In the genomic region with DNA sequence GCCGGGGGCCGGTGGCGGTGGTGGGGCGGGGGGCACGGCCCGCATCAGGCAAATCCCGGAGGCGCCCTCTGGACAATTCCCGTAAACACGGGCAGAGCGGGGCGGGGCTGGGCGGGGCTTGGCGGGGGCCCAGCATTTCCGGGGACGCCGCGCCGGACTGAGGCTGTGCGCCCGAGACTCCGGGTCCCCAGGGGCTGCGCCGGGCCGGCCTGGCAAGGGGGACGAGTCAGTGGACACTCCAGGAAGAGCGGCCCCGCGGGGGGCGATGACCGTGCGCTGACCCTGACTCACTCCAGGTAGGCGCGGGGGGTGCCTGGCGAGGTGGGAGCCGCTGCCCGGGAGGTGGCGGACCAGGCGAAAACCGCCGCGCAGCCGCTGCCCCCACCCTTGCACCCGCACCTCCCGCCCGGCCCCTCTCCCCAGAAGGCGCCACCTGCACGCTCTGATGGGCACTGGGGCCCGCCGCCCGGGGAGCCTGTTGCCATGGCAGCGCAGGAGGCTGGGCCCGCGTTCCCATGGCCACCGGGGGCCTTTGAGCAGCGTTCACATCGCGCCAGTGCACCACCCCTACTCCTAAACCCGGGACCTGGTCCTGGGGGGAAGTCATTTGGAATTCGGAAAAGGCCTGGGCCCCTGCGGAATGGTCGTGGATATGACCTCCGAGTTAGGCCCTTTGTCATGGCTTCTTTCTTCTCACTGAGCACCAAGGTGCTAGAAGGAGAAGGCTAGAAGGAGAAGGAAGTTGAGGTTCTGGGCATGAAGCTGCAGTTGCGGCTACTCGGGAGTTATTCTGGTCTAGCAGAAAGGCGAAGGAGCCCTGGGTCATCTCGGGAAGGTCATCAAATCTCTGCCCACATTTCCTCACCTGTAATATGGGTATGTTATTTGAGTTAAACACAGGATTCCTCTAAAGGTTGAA, we compare ENCODE assay signal across 1 cellular context.
A peak's percentile ranks its signal among the peaks of the same experiment; 100 is the strongest.
TF ChIP-seq lines count a peak whose summit lies in the region.

No MANE protein-coding gene starts in this region.

TF ChIP-seq in HepG2, 621 proteins besides CTCF, POLR2A, EP300 and RAD21 (continues in another document):
- TF ChIP-seq ZNF615 (CRISPR knock-in tag; IDR thresholded peaks at IDR 0.05; ENCODE audit: borderline replicate concordance) (no peak), ZNF354B (CRISPR knock-in tag; IDR thresholded peaks at IDR 0.05) (0 out of 2 replicates have a peak, but pooled peaks have one; percentile 40), MXD4 (CRISPR knock-in tag; IDR thresholded peaks at IDR 0.05) (0 out of 2 replicates have a peak, but pooled peaks have one; percentile 60), YEATS2 (CRISPR knock-in tag; IDR thresholded peaks at IDR 0.05; ENCODE audit: borderline replicate concordance) (peak; percentile 44; the same call in 1 of the 2 replicates), ASH2L (IDR thresholded peaks at IDR 0.05; ENCODE audit: insufficient read length, low read depth, low read length) (peak; percentile 36), SMAD1 (CRISPR knock-in tag; IDR thresholded peaks at IDR 0.05; ENCODE audit: borderline replicate concordance, low read depth) (peak; percentile 85; the same call in 1 of the 2 replicates), ZFP36L2 (CRISPR knock-in tag; IDR thresholded peaks at IDR 0.05) (no peak), ZFP41 (CRISPR knock-in tag; IDR thresholded peaks at IDR 0.05; ENCODE audit: borderline replicate concordance) (0 out of 2 replicates have a peak, but pooled peaks have one; percentile 14), NAIF1 (CRISPR knock-in tag; IDR thresholded peaks at IDR 0.05; ENCODE audit: borderline replicate concordance) (no peak), ZSCAN29 (CRISPR knock-in tag; conservative IDR thresholded peaks at IDR 0.05) (peak; percentile 90; the same call in 1 of the 2 replicates), ZMYM4 (CRISPR knock-in tag; IDR thresholded peaks at IDR 0.05) (0 out of 2 replicates have a peak, but pooled peaks have one; percentile 31), SOX13 (IDR thresholded peaks at IDR 0.05) (no peak), SOX13 (CRISPR knock-in tag; conservative IDR thresholded peaks at IDR 0.05 in 1 of 2, IDR thresholded peaks at IDR 0.05 in 1 of 2) (peak in 1 of 2 experiments; percentile 47; a peak in 2 of 4 replicates), ZNF709 (CRISPR knock-in tag; IDR thresholded peaks at IDR 0.05) (0 out of 2 replicates have a peak, but pooled peaks have one; percentile 12), ZBTB8A (CRISPR knock-in tag; IDR thresholded peaks at IDR 0.05; ENCODE audit: borderline replicate concordance, low read depth) (no peak), TEAD3 (CRISPR knock-in tag; optimal IDR thresholded peaks at IDR 0.05; ENCODE audit: borderline replicate concordance) (peak; percentile 38), GPN1 (CRISPR knock-in tag; IDR thresholded peaks at IDR 0.05; ENCODE audit: borderline replicate concordance) (no peak), ZMAT3 (CRISPR knock-in tag; conservative IDR thresholded peaks at IDR 0.05) (peak; percentile 79; the same call in 1 of the 2 replicates), ZNF746 (CRISPR knock-in tag; IDR thresholded peaks at IDR 0.05) (no peak), SP4 (CRISPR knock-in tag; IDR thresholded peaks at IDR 0.05) (peak; percentile 67), FLYWCH1 (CRISPR knock-in tag; IDR thresholded peaks at IDR 0.05) (no peak), SP5 (CRISPR knock-in tag; IDR thresholded peaks at IDR 0.05; ENCODE audit: borderline replicate concordance, low read depth) (peak; percentile 82), KLF12 (CRISPR knock-in tag; IDR thresholded peaks at IDR 0.05; ENCODE audit: borderline replicate concordance) (peak; percentile 76; the same call in 1 of the 2 replicates), ZNF33A (CRISPR knock-in tag; IDR thresholded peaks at IDR 0.05; ENCODE audit: borderline replicate concordance) (no peak), ELF3 (CRISPR knock-in tag; IDR thresholded peaks at IDR 0.05) (peak; percentile 59), SAP130 (CRISPR knock-in tag; IDR thresholded peaks at IDR 0.05; ENCODE audit: low read depth) (peak; percentile 70), DPF2 (CRISPR knock-in tag; IDR thresholded peaks at IDR 0.05; ENCODE audit: borderline replicate concordance, low read depth) (0 out of 2 replicates have a peak, but pooled peaks have one; percentile 3), ZNF749 (CRISPR knock-in tag; IDR thresholded peaks at IDR 0.05; ENCODE audit: borderline replicate concordance) (peak; percentile 44; the same call in 1 of the 2 replicates), ZNF234 (CRISPR knock-in tag; conservative IDR thresholded peaks at IDR 0.05) (0 out of 2 replicates have a peak, but pooled peaks have one; percentile 27), ELF4 (CRISPR knock-in tag; IDR thresholded peaks at IDR 0.05; ENCODE audit: borderline replicate concordance) (0 out of 2 replicates have a peak, but pooled peaks have one; percentile 20), ARNTL (CRISPR knock-in tag; IDR thresholded peaks at IDR 0.05) (peak; percentile 68; the same call in 1 of the 2 replicates), ZNF264 (CRISPR knock-in tag; IDR thresholded peaks at IDR 0.05) (peak; percentile 25; the same call in 1 of the 2 replicates), KLF11 (CRISPR knock-in tag; IDR thresholded peaks at IDR 0.05) (no peak), SRY (CRISPR knock-in tag; IDR thresholded peaks at IDR 0.05) (0 out of 2 replicates have a peak, but pooled peaks have one; percentile 63), XBP1 (CRISPR knock-in tag; IDR thresholded peaks at IDR 0.05) (no peak), MYC (CRISPR knock-in tag; IDR thresholded peaks at IDR 0.05; ENCODE audit: borderline replicate concordance) (peak; percentile 79), PLRG1 (conservative IDR thresholded peaks at IDR 0.05) (no peak), KLF16 (CRISPR knock-in tag; IDR thresholded peaks at IDR 0.05) (no peak; a peak in 1 of 4 replicates), ZNF543 (CRISPR knock-in tag; IDR thresholded peaks at IDR 0.05) (peak; percentile 78), U2AF2 (IDR thresholded peaks at IDR 0.05; ENCODE audit: low read depth, low read length) (peak; percentile 92), KMT2A (CRISPR knock-in tag; IDR thresholded peaks at IDR 0.05) (peak; percentile 21; the same call in 1 of the 2 replicates), PHF8 (CRISPR knock-in tag; IDR thresholded peaks at IDR 0.05) (peak; percentile 69), RFX1 (IDR thresholded peaks at IDR 0.05) (peak; percentile 89), POGZ (CRISPR knock-in tag; IDR thresholded peaks at IDR 0.05) (no peak), ZNF496 (CRISPR knock-in tag; IDR thresholded peaks at IDR 0.05; ENCODE audit: insufficient replicate concordance) (no peak), CHD4 (IDR thresholded peaks at IDR 0.05; ENCODE audit: borderline replicate concordance, low read length) (peak; percentile 8; the same call in 1 of the 2 replicates), ZBTB38 (CRISPR knock-in tag; IDR thresholded peaks at IDR 0.05) (0 out of 2 replicates have a peak, but pooled peaks have one; percentile 29), POLR2G (IDR thresholded peaks at IDR 0.05; ENCODE audit: low read depth, low read length) (peak; percentile 53; the same call in 1 of the 2 replicates), SRSF1 (optimal IDR thresholded peaks at IDR 0.05; ENCODE audit: low read depth, low read length) (no peak), KMT2B (CRISPR knock-in tag; IDR thresholded peaks at IDR 0.05) (peak; percentile 56; the same call in 1 of the 2 replicates), KDM3A (CRISPR knock-in tag; IDR thresholded peaks at IDR 0.05; ENCODE audit: low read depth) (peak; percentile 23; the same call in 1 of the 2 replicates), ZNF383 (CRISPR knock-in tag; IDR thresholded peaks at IDR 0.05; ENCODE audit: borderline replicate concordance) (0 out of 2 replicates have a peak, but pooled peaks have one; percentile 1), HMGA1 (CRISPR knock-in tag; conservative IDR thresholded peaks at IDR 0.05) (no peak), THAP11 (CRISPR knock-in tag; IDR thresholded peaks at IDR 0.05) (peak; percentile 48; the same call in 1 of the 2 replicates)
- TF ChIP-seq, protein P1, sequence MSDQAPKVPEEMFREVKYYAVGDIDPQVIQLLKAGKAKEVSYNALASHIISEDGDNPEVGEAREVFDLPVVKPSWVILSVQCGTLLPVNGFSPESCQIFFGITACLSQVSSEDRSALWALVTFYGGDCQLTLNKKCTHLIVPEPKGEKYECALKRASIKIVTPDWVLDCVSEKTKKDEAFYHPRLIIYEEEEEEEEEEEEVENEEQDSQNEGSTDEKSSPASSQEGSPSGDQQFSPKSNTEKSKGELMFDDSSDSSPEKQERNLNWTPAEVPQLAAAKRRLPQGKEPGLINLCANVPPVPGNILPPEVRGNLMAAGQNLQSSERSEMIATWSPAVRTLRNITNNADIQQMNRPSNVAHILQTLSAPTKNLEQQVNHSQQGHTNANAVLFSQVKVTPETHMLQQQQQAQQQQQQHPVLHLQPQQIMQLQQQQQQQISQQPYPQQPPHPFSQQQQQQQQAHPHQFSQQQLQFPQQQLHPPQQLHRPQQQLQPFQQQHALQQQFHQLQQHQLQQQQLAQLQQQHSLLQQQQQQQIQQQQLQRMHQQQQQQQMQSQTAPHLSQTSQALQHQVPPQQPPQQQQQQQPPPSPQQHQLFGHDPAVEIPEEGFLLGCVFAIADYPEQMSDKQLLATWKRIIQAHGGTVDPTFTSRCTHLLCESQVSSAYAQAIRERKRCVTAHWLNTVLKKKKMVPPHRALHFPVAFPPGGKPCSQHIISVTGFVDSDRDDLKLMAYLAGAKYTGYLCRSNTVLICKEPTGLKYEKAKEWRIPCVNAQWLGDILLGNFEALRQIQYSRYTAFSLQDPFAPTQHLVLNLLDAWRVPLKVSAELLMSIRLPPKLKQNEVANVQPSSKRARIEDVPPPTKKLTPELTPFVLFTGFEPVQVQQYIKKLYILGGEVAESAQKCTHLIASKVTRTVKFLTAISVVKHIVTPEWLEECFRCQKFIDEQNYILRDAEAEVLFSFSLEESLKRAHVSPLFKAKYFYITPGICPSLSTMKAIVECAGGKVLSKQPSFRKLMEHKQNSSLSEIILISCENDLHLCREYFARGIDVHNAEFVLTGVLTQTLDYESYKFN (CRISPR knock-in tag; conservative IDR thresholded peaks at IDR 0.05) = peak; percentile 64
- TF ChIP-seq, protein P2, sequence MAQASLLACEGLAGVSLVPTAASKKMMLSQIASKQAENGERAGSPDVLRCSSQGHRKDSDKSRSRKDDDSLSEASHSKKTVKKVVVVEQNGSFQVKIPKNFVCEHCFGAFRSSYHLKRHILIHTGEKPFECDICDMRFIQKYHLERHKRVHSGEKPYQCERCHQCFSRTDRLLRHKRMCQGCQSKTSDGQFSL (CRISPR knock-in tag; IDR thresholded peaks at IDR 0.05) = 0 out of 2 replicates have a peak, but pooled peaks have one; percentile 22
- TF ChIP-seq, protein P3, sequence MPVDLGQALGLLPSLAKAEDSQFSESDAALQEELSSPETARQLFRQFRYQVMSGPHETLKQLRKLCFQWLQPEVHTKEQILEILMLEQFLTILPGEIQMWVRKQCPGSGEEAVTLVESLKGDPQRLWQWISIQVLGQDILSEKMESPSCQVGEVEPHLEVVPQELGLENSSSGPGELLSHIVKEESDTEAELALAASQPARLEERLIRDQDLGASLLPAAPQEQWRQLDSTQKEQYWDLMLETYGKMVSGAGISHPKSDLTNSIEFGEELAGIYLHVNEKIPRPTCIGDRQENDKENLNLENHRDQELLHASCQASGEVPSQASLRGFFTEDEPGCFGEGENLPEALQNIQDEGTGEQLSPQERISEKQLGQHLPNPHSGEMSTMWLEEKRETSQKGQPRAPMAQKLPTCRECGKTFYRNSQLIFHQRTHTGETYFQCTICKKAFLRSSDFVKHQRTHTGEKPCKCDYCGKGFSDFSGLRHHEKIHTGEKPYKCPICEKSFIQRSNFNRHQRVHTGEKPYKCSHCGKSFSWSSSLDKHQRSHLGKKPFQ (CRISPR knock-in tag; IDR thresholded peaks at IDR 0.05; ENCODE audit: insufficient replicate concordance) = peak; percentile 32
- TF ChIP-seq, protein P4, sequence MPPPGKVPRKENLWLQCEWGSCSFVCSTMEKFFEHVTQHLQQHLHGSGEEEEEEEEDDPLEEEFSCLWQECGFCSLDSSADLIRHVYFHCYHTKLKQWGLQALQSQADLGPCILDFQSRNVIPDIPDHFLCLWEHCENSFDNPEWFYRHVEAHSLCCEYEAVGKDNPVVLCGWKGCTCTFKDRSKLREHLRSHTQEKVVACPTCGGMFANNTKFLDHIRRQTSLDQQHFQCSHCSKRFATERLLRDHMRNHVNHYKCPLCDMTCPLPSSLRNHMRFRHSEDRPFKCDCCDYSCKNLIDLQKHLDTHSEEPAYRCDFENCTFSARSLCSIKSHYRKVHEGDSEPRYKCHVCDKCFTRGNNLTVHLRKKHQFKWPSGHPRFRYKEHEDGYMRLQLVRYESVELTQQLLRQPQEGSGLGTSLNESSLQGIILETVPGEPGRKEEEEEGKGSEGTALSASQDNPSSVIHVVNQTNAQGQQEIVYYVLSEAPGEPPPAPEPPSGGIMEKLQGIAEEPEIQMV (CRISPR knock-in tag; IDR thresholded peaks at IDR 0.05; ENCODE audit: low read depth) = no peak
- TF ChIP-seq, protein P5, sequence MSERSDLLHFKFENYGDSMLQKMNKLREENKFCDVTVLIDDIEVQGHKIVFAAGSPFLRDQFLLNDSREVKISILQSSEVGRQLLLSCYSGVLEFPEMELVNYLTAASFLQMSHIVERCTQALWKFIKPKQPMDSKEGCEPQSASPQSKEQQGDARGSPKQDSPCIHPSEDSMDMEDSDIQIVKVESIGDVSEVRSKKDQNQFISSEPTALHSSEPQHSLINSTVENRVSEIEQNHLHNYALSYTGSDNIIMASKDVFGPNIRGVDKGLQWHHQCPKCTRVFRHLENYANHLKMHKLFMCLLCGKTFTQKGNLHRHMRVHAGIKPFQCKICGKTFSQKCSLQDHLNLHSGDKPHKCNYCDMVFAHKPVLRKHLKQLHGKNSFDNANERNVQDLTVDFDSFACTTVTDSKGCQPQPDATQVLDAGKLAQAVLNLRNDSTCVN (CRISPR knock-in tag; IDR thresholded peaks at IDR 0.05; ENCODE audit: borderline replicate concordance) = peak; percentile 25; the same call in 1 of the 2 replicates
- TF ChIP-seq, protein P6, sequence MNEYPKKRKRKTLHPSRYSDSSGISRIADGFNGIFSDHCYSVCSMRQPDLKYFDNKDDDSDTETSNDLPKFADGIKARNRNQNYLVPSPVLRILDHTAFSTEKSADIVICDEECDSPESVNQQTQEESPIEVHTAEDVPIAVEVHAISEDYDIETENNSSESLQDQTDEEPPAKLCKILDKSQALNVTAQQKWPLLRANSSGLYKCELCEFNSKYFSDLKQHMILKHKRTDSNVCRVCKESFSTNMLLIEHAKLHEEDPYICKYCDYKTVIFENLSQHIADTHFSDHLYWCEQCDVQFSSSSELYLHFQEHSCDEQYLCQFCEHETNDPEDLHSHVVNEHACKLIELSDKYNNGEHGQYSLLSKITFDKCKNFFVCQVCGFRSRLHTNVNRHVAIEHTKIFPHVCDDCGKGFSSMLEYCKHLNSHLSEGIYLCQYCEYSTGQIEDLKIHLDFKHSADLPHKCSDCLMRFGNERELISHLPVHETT (CRISPR knock-in tag; conservative IDR thresholded peaks at IDR 0.05) = peak; percentile 80; the same call in 1 of the 2 replicates
- TF ChIP-seq, protein P7, sequence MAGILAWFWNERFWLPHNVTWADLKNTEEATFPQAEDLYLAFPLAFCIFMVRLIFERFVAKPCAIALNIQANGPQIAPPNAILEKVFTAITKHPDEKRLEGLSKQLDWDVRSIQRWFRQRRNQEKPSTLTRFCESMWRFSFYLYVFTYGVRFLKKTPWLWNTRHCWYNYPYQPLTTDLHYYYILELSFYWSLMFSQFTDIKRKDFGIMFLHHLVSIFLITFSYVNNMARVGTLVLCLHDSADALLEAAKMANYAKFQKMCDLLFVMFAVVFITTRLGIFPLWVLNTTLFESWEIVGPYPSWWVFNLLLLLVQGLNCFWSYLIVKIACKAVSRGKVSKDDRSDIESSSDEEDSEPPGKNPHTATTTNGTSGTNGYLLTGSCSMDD (CRISPR knock-in tag; IDR thresholded peaks at IDR 0.05) = no peak
